Comparison of ENCODE assay signal across 10 cellular contexts in genomic region chr5:116078199-116078598, GRCh38. TPM values are rescaled to one million over a fixed set of nuclear protein-coding genes. Genes with fewer than 3 reads are reported as not detected.
"Had no signal": no experiment of that assay in that cellular context is flagged by ENCODE, and none has a peak within 500 bp of the region (broad histone marks: within the 10 kb centered on the region; RNA-seq: fewer than 3 reads in every experiment).

No MANE protein-coding gene starts in this region.

- ATAC-seq: HCT116 had no signal

- H3K27ac ChIP-seq: GM23248 had no signal

- H3K27ac Mint-ChIP-seq: H9, HFFc6 had no signal

- H2AFZ ChIP-seq: GM23248 had no signal

- DNase-seq: GM23248, GOT3, H7, H9, HCEC 1CT, HFFc6 had no signal

- H3K9ac ChIP-seq: GM23248 had no signal

- H3K9me3 ChIP-seq: HAP-1 had no signal

- H3K36me3 ChIP-seq: HAP-1 had no signal

- H3K4me3 ChIP-seq: GM23248, HAP-1 had no signal

- FAIRE-seq: H1, H54 had no signal

- H3K9me3 Mint-ChIP-seq: H9, HFFc6 had no signal

- H3K4me3 Mint-ChIP-seq: H9, HFFc6 had no signal

RNA-seq across cellular contexts. Expression of gene ARL14EPL, which starts 45.9 kb away (rescaled TPM):
- total RNA-seq: GM23248, H1, H7, H9, HFFc6 had no signal
- polyA plus RNA-seq: GM23248, H1 had no signal
